14 cellular contexts compared by ENCODE assay signal in genomic region chr11:9943346-9944110, GRCh38.
DNase-seq lines count a peak whose midpoint lies in the region; ATAC-seq and TF ChIP-seq lines count a peak whose summit lies in the region.
"Had no signal": no experiment of that assay in that cellular context is flagged by ENCODE, and none has a peak within 500 bp of the region (broad histone marks: within the 10 kb centered on the region; RNA-seq: fewer than 3 reads in every experiment).

No MANE protein-coding gene starts in this region.

- H3K9me3 Mint-ChIP-seq in natural killer cell, result no peaks in the 10 kb centered on the region
- H3K9me3 Mint-ChIP-seq in activated naive CD8-positive, alpha-beta T cell treated with anti-CD3 and anti-CD28 coated beads for 36 hours, result peaks cover 5% of the 10 kb centered on the region

- intact Hi-C loops in breast epithelium (cut with DNase I; ENCODE audit: low total_unique reads) (no loop called here), natural killer cell (cut with micrococcal nuclease) (no loop called here)

- H3K4me1 ChIP-seq in breast epithelium (no peaks in the 10 kb centered on the region), hepatocyte (ENCODE audit: insufficient read depth) (peaks cover 2% of the 10 kb centered on the region), smooth muscle cell (ENCODE audit: low read depth) (no peaks in the 10 kb centered on the region)

- H2AFZ ChIP-seq in hepatocyte, result no peak overlapping the region
- no peak overlapping the region for H2AFZ ChIP-seq in smooth muscle cell (ENCODE audit: low read depth)

- no peaks in the 10 kb centered on the region for H3K27me3 ChIP-seq in breast epithelium
- no peaks in the 10 kb centered on the region for H3K27me3 ChIP-seq in hepatocyte
- H3K27me3 ChIP-seq in smooth muscle cell (ENCODE audit: low read depth), result no peaks in the 10 kb centered on the region

- 82% methylated on average over 4 of the region's 4 CpGs for WGBS in hepatocyte (ENCODE audit: low lambda C conversion rate, missing lambda C conversion rate)
- 80% methylated on average over 4 of the region's 4 CpGs for WGBS in smooth muscle cell (ENCODE audit: low lambda C conversion rate)

- H4K20me1 ChIP-seq in hepatocyte (ENCODE audit: insufficient read depth, poor library complexity, severe bottlenecking) (no peaks in the 10 kb centered on the region), smooth muscle cell (ENCODE audit: low read depth) (peaks cover 7% of the 10 kb centered on the region)

- H3K4me1 Mint-ChIP-seq in natural killer cell (no peaks in the 10 kb centered on the region), T-helper 17 cell (peaks cover 3% of the 10 kb centered on the region)
- H3K4me1 Mint-ChIP-seq in activated naive CD8-positive, alpha-beta T cell treated with anti-CD3 and anti-CD28 coated beads for 36 hours, result peaks cover 2% of the 10 kb centered on the region
- H3K4me1 Mint-ChIP-seq: naive thymus-derived CD4-positive, alpha-beta T cell had no signal

- H3K27ac ChIP-seq in breast epithelium (peak overlapping the region; percentile 13 to 54), hepatocyte (peak overlapping the region; percentile 56), smooth muscle cell (ENCODE audit: low read depth) (peak overlapping the region; percentile 26)

- TF ChIP-seq CTCF in breast epithelium (IDR thresholded peaks at IDR 0.05) (no peak), hepatocyte (IDR thresholded peaks at IDR 0.05; ENCODE audit: poor library complexity) (no peak), smooth muscle cell (IDR thresholded peaks at IDR 0.05; ENCODE audit: borderline replicate concordance, insufficient read depth, poor library complexity, severe bottlenecking) (no peak), natural killer cell (IDR thresholded peaks at IDR 0.05) (no peak)

- H3K4me3 ChIP-seq in breast epithelium (no peak overlapping the region), hepatocyte (no peak overlapping the region), smooth muscle cell (no peak overlapping the region)
- H3K4me3 ChIP-seq: GM12878 had no signal

- H3K4me3 Mint-ChIP-seq in natural killer cell (no peak overlapping the region), T-helper 17 cell (no peak overlapping the region)
- no peak overlapping the region for H3K4me3 Mint-ChIP-seq in activated naive CD8-positive, alpha-beta T cell treated with anti-CD3 and anti-CD28 coated beads for 36 hours
- H3K4me3 Mint-ChIP-seq: dendritic cell treated with granulocyte-macrophage colony-stimulating factor and Interleukin-4, amounts not matched to agents 40 ng/mL and 50 ng/mL, for 4 days; naive thymus-derived CD4-positive, alpha-beta T cell had no signal

- DNase-seq in GM04503 (ENCODE audit: low read depth) (peak; percentile 99), breast epithelium (ENCODE audit: low spot score in 2 of 2) (no peak), hepatocyte (ENCODE audit: low spot score) (no peak), smooth muscle cell (lab: John Stamatoyannopoulos, UW; ENCODE audit: unreplicated experiment) (no peak), natural killer cell (no peak), T-helper 17 cell (no peak)
- no peak for DNase-seq in activated naive CD8-positive, alpha-beta T cell treated with anti-CD3 and anti-CD28 coated beads for 36 hours
- DNase-seq: activated gamma-delta T cell; naive thymus-derived CD4-positive, alpha-beta T cell; NCI-H82; stimulated activated CD4-positive, alpha-beta T cell treated with anti-CD3 and anti-CD28 coated beads, Interleukin-2, amount 100 ng/mL, for 48 hours had no signal

- no peak overlapping the region for H3K9ac ChIP-seq in smooth muscle cell (ENCODE audit: low read depth)

- ATAC-seq in HG02840 (IDR thresholded peaks at IDR 0.05; ENCODE audit: low FRiP score, unreplicated experiment) (no peak), natural killer cell (no peak), T-helper 17 cell (no peak)
- ATAC-seq: GM12878; naive thymus-derived CD4-positive, alpha-beta T cell had no signal

- H3K4me2 ChIP-seq in hepatocyte (no peak overlapping the region), smooth muscle cell (peak overlapping the region; percentile 23)

- H3K9me3 ChIP-seq in breast epithelium, result peaks cover 0 to 5% of the 10 kb centered on the region in 2 donors
- no peaks in the 10 kb centered on the region for H3K9me3 ChIP-seq in hepatocyte (ENCODE audit: low read depth)
- H3K9me3 ChIP-seq in smooth muscle cell (replicated peaks; ENCODE audit: low read depth), result no peaks in the 10 kb centered on the region
- no peaks in the 10 kb centered on the region for H3K9me3 ChIP-seq in T-helper 17 cell (ENCODE audit: control insufficient read depth, low read length, poor library complexity, severe bottlenecking)

- H3K27me3 Mint-ChIP-seq in natural killer cell (ENCODE audit: low read depth in 2 of 2), result no peaks in the 10 kb centered on the region
- H3K27me3 Mint-ChIP-seq in T-helper 17 cell, result no peaks in the 10 kb centered on the region
- no peaks in the 10 kb centered on the region for H3K27me3 Mint-ChIP-seq in activated naive CD8-positive, alpha-beta T cell treated with anti-CD3 and anti-CD28 coated beads for 36 hours
- H3K27me3 Mint-ChIP-seq: dendritic cell treated with granulocyte-macrophage colony-stimulating factor and Interleukin-4, amounts not matched to agents 40 ng/mL and 50 ng/mL, for 4 days had no signal

- no peaks in the 10 kb centered on the region for H3K79me2 ChIP-seq in hepatocyte
- no peaks in the 10 kb centered on the region for H3K79me2 ChIP-seq in smooth muscle cell (ENCODE audit: low read depth)

- no peak overlapping the region for H3K27ac Mint-ChIP-seq in natural killer cell
- no peak overlapping the region for H3K27ac Mint-ChIP-seq in T-helper 17 cell
- H3K27ac Mint-ChIP-seq in activated naive CD8-positive, alpha-beta T cell treated with anti-CD3 and anti-CD28 coated beads for 36 hours, result no peak overlapping the region
- H3K27ac Mint-ChIP-seq: dendritic cell treated with granulocyte-macrophage colony-stimulating factor and Interleukin-4, amounts not matched to agents 40 ng/mL and 50 ng/mL, for 4 days; naive thymus-derived CD4-positive, alpha-beta T cell had no signal

- H3K36me3 ChIP-seq in breast epithelium, result no peaks in the 10 kb centered on the region
- no peaks in the 10 kb centered on the region for H3K36me3 ChIP-seq in hepatocyte (replicated peaks; ENCODE audit: insufficient read depth, low read depth)
- H3K36me3 ChIP-seq in smooth muscle cell (ENCODE audit: low read depth), result no peaks in the 10 kb centered on the region

- H3F3A ChIP-seq in smooth muscle cell (ENCODE audit: low read depth), result no peaks in the 10 kb centered on the region

- no peaks in the 10 kb centered on the region for H3K9me2 ChIP-seq in hepatocyte (replicated peaks; ENCODE audit: insufficient read depth)

- TF ChIP-seq POLR2A in breast epithelium (IDR thresholded peaks at IDR 0.05), result no peak

- H3K36me3 Mint-ChIP-seq in natural killer cell (no peaks in the 10 kb centered on the region), T-helper 17 cell (ENCODE audit: low read depth) (peaks cover 3% of the 10 kb centered on the region)
- H3K36me3 Mint-ChIP-seq in activated naive CD8-positive, alpha-beta T cell treated with anti-CD3 and anti-CD28 coated beads for 36 hours, result peaks cover 20% of the 10 kb centered on the region
